ENCODE assay signal across 1 cellular context in genomic region chr17:82863941-82864720, GRCh38.
TF ChIP-seq lines count a peak whose summit lies in the region.

No MANE protein-coding gene starts in this region.

TF ChIP-seq in GM12878, 131 proteins besides CTCF, POLR2A, EP300 and RAD21 (continued from another document and continues in another):
- TF ChIP-seq POLR2AphosphoS2 (IDR thresholded peaks at IDR 0.05; ENCODE audit: low read depth, low read length) (0 out of 2 replicates have a peak, but pooled peaks have one; percentile 41), BACH1 (IDR thresholded peaks at IDR 0.05; ENCODE audit: borderline replicate concordance) (peak; percentile 79), BCL11A (IDR thresholded peaks at IDR 0.05; ENCODE audit: low read depth, low read length) (peak; percentile 79), RELB (IDR thresholded peaks at IDR 0.05; ENCODE audit: low read depth) (peak; percentile 99), NFIC (IDR thresholded peaks at IDR 0.05; ENCODE audit: low read depth, low read length) (peak; percentile 85; the same call in 1 of the 2 replicates), ZNF592 (IDR thresholded peaks at IDR 0.05) (0 out of 2 replicates have a peak, but pooled peaks have one; percentile 9), SKIL (IDR thresholded peaks at IDR 0.05; ENCODE audit: low read depth, poor library complexity, severe bottlenecking) (peak; percentile 88), POU2F2 (IDR thresholded peaks at IDR 0.05; ENCODE audit: borderline replicate concordance, low read depth, low read length) (peak; percentile 68; the same call in 2 of the 3 replicates), CREB1 (IDR thresholded peaks at IDR 0.05; ENCODE audit: low read depth) (peak; percentile 76; the same call in 1 of the 2 replicates), IKZF2 (IDR thresholded peaks at IDR 0.05) (peak; percentile 79 to 89; a peak in 3 of 4 replicates), ATF2 (IDR thresholded peaks at IDR 0.05; ENCODE audit: low read length) (no peak; the same call in 1 of the 2 replicates), MEF2A (IDR thresholded peaks at IDR 0.05; ENCODE audit: insufficient read depth, low read depth, low read length) (0 out of 2 replicates have a peak, but pooled peaks have one; percentile 58), MXI1 (IDR thresholded peaks at IDR 0.05; ENCODE audit: low read depth, low read length) (peak; percentile 69), STAT1 (conservative IDR thresholded peaks at IDR 0.05) (no peak; the same call in 1 of the 2 replicates), SREBF2 (IDR thresholded peaks at IDR 0.05; ENCODE audit: low read length) (no peak), ATF7 (IDR thresholded peaks at IDR 0.05; ENCODE audit: low read depth) (peak; percentile 91), BHLHE40 (IDR thresholded peaks at IDR 0.05; ENCODE audit: borderline replicate concordance in 1 of 2, low read depth in 2 of 2, low read length in 1 of 2) (peak; percentile 57 to 74; a peak in 2 of 4 replicates), JUND (IDR thresholded peaks at IDR 0.05; ENCODE audit: low read depth, low read length) (peak; percentile 79; the same call in 1 of the 2 replicates), NFXL1 (IDR thresholded peaks at IDR 0.05; ENCODE audit: borderline replicate concordance) (0 out of 2 replicates have a peak, but pooled peaks have one; percentile 46), CBFB (IDR thresholded peaks at IDR 0.05; ENCODE audit: low read depth) (peak; percentile 88), RFX5 (IDR thresholded peaks at IDR 0.05; ENCODE audit: low read depth, low read length) (no peak), ZNF384 (IDR thresholded peaks at IDR 0.05; ENCODE audit: borderline replicate concordance, low read depth, low read length) (no peak), MEF2B (IDR thresholded peaks at IDR 0.05; ENCODE audit: partially characterized antibody, poor library complexity, severe bottlenecking) (peak; percentile 56), PBX3 (IDR thresholded peaks at IDR 0.05; ENCODE audit: insufficient replicate concordance, low read depth, low read length) (peak; percentile 58), SP1 (IDR thresholded peaks at IDR 0.05; ENCODE audit: low read depth, low read length) (peak; percentile 30), ZBED1 (IDR thresholded peaks at IDR 0.05; ENCODE audit: borderline replicate concordance) (peak; percentile 64; the same call in 1 of the 2 replicates), JUNB (IDR thresholded peaks at IDR 0.05) (peak; percentile 91), ZNF687 (IDR thresholded peaks at IDR 0.05) (peak; percentile 70), CUX1 (IDR thresholded peaks at IDR 0.05; ENCODE audit: insufficient replicate concordance, low read depth, low read length) (peak; percentile 60), ZZZ3 (IDR thresholded peaks at IDR 0.05; ENCODE audit: control insufficient read depth, insufficient read length, low read depth) (no peak), SRF (IDR thresholded peaks at IDR 0.05; ENCODE audit: low read depth in 2 of 2, low read length in 2 of 2) (no peak), TAF1 (IDR thresholded peaks at IDR 0.05; ENCODE audit: borderline replicate concordance, low read depth, low read length) (no peak), KAT2A (conservative IDR thresholded peaks at IDR 0.05; ENCODE audit: control insufficient read depth, low read depth, low read length) (no peak), TCF12 (IDR thresholded peaks at IDR 0.05; ENCODE audit: low read depth, low read length) (peak; percentile 96), IRF4 (IDR thresholded peaks at IDR 0.05; ENCODE audit: low read depth, low read length) (peak; percentile 70)
